10 cellular contexts compared by ENCODE assay signal in the genomic region with DNA sequence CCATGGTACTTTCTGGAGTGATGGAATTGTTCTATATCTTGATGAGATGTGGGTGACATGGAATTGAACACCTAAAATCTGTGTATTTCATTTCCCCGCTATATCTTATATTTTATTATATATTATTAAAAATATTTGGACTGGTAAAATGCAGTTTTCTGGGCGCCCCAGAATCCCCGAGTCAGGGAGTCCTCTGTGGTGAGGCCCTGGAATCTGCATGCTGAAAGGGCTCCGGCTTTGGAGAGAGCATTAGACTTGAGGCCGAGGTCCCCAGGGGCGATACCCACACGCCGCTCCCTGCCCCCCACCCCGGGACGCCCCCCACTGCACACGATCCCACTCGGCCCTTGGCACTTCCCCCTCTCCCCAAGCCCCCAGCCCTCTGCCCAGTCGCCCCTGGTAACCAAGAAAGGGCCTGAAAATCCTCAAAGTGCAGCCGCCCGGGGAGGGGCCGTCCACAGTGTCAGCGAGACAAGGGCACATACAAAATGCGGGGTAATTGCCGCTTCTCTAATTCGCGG.
A peak's percentile ranks its signal among the peaks of the same experiment; 100 is the strongest.
DNase-seq lines count a peak whose midpoint lies in the region; FAIRE-seq and TF ChIP-seq lines count a peak whose summit lies in the region.
"Had no signal": no experiment of that assay in that cellular context is flagged by ENCODE, and none has a peak within 500 bp of the region (broad histone marks: within the 10 kb centered on the region; RNA-seq: fewer than 3 reads in every experiment).

No MANE protein-coding gene starts in this region.

- H3K36me3 ChIP-seq in H1 (ENCODE audit: control insufficient read depth in 2 of 4, insufficient read depth in 4 of 4, low read length in 3 of 4) (no peaks in the 10 kb centered on the region), neural progenitor cell (no peaks in the 10 kb centered on the region), transverse colon (no peaks in the 10 kb centered on the region)

- H3K4me2 ChIP-seq in H1 (ENCODE audit: insufficient read depth in 1 of 2, low read depth in 2 of 2, low read length in 2 of 2) (peak overlapping the region; percentile 48 to 69), neural progenitor cell (peak overlapping the region; percentile 68)

- H3K79me2 ChIP-seq in H1 (ENCODE audit: control insufficient read depth in 1 of 2, insufficient read depth in 2 of 2, low read length in 2 of 2), result no peaks in the 10 kb centered on the region
- H3K79me2 ChIP-seq in neural progenitor cell (ENCODE audit: low read depth), result no peaks in the 10 kb centered on the region

- CTCF ChIA-PET in H1 (lab: Charles Lee; ENCODE audit: partially characterized antibody), result interaction anchor here (1.1 to 6.6 kb wide), 6 partner anchors 8 to 111 kb away, joined by 3 to 44 read pairs (median 4); no protein-coding TSS in a partner anchor

- intact Hi-C loops in transverse colon (cut with DNase I; ENCODE audit: low total_unique reads), result no loop called here

- H3K9ac ChIP-seq in H1 (replicated peaks in 1 of 4; ENCODE audit: extremely low read depth in 1 of 4, low read depth in 3 of 4, low read length in 3 of 4) (no peak overlapping the region), neural progenitor cell (no peak overlapping the region)

- H3K79me1 ChIP-seq in H1 (ENCODE audit: low read depth, low read length), result no peaks in the 10 kb centered on the region

- TF ChIP-seq EP300 in H1 (IDR thresholded peaks at IDR 0.05; ENCODE audit: borderline replicate concordance in 1 of 2, low read depth in 2 of 2, low read length in 2 of 2), result no peak
- TF ChIP-seq EP300 in transverse colon (IDR thresholded peaks at IDR 0.05; ENCODE audit: low read depth), result no peak

- no peak overlapping the region for H4K5ac ChIP-seq in H1 (ENCODE audit: insufficient read length, low read depth, low read length)

- no peak overlapping the region; the same call in 1 of the 2 replicates for H3K18ac ChIP-seq in H1 (ENCODE audit: extremely low read depth, low read length)

- H4K20me1 ChIP-seq in H1 (replicated peaks in 1 of 2; ENCODE audit: control insufficient read depth in 1 of 2, insufficient read depth in 2 of 2, low read length in 2 of 2), result no peaks in the 10 kb centered on the region
- no peaks in the 10 kb centered on the region for H4K20me1 ChIP-seq in neural progenitor cell (ENCODE audit: low read depth)

- no peak overlapping the region for H2BK20ac ChIP-seq in H1 (ENCODE audit: low read length)

- no peak overlapping the region for H2AK5ac ChIP-seq in H1 (ENCODE audit: low read depth, low read length)

- peak overlapping the region; percentile 8 to 53 (median 17); a peak in 4 of 8 replicates for H3K4me3 ChIP-seq in H1 (ENCODE audit: extremely low read depth in 1 of 4, insufficient read depth in 2 of 4, low read depth in 3 of 4, low read length in 4 of 4)
- H3K4me3 ChIP-seq in neural progenitor cell, result peak overlapping the region; percentile 28
- peak overlapping the region in 3 of 4 donors; percentile 26 to 43 (median 32) for H3K4me3 ChIP-seq in transverse colon

- FAIRE-seq in H1 (lab: Jason Lieb, UNC), result no peak

- peak overlapping the region; percentile 67 for H3K27ac Mint-ChIP-seq in neural progenitor cell

- no peak overlapping the region for H3K56ac ChIP-seq in H1 (replicated peaks; ENCODE audit: insufficient read length, low read depth, low read length)

- H3K27me3 ChIP-seq in H1 (replicated peaks in 1 of 4; ENCODE audit: control insufficient read depth in 3 of 4, extremely low read depth in 1 of 4, insufficient read depth in 3 of 4, low read length in 3 of 4), result peaks cover 0 to 16% (median 6%) of the 10 kb centered on the region in 4 experiments; a peak in 4 of 7 replicates
- H3K27me3 ChIP-seq in neural progenitor cell, result no peaks in the 10 kb centered on the region
- no peaks in the 10 kb centered on the region for H3K27me3 ChIP-seq in transverse colon

- H4K91ac ChIP-seq in H1 (replicated peaks; ENCODE audit: insufficient read length, low read length), result no peak overlapping the region

- peaks cover 32% of the 10 kb centered on the region for H3K9me3 Mint-ChIP-seq in neural progenitor cell

- H4K8ac ChIP-seq in H1 (ENCODE audit: extremely low read depth, insufficient read depth, low read length), result peak overlapping the region; percentile 4

- no peak overlapping the region for H2BK5ac ChIP-seq in H1 (ENCODE audit: low read depth, low read length)

- H3K27me3 Mint-ChIP-seq in neural progenitor cell (ENCODE audit: insufficient read depth, low read depth), result peaks cover 17% of the 10 kb centered on the region

- DNase-seq in NCI-H510A treated with DMSO at 0.1 percent for 48 hours (lab: John Stamatoyannopoulos, UW) (peak; percentile 25), NCI-H510A (lab: John Stamatoyannopoulos, UW) (no peak), H1 (ENCODE audit: low read depth in 1 of 2, low spot score in 2 of 2) (no peak), neural progenitor cell (ENCODE audit: low spot score) (no peak), transverse colon (no peak), NCI-H2107 treated with DMSO at 0.1 percent for 48 hours (lab: John Stamatoyannopoulos, UW; ENCODE audit: unreplicated experiment) (no peak), EL (no peak)
- no peak for DNase-seq in stimulated activated naive CD4-positive, alpha-beta T cell (lab: John Stamatoyannopoulos, UW)
- DNase-seq: 8988T; stimulated activated CD4-positive, alpha-beta T cell treated with anti-CD3 and anti-CD28 coated beads, Interleukin-2, amount 100 ng/mL, for 48 hours had no signal

- no peak overlapping the region for H3K14ac ChIP-seq in H1 (ENCODE audit: insufficient read length)

- no peak overlapping the region for H2BK12ac ChIP-seq in H1 (ENCODE audit: low read depth, low read length)

- in situ Hi-C loops in transverse colon (cut with MboI; ENCODE audit: low pct_ligation_motif_present in 1 of 4, low pct_unique_long_range_greater_than_20kb in 1 of 4, low sequenced_read_pairs in 3 of 4), result loop anchor here in 1 of 4 donors (25.0 kb wide), 1 partner anchor 387 kb away; no protein-coding TSS in a partner anchor

- no peak overlapping the region; the same call in 1 of the 2 replicates for H3K27ac ChIP-seq in H1 (ENCODE audit: low read depth, low read length)
- peak overlapping the region; percentile 97 for H3K27ac ChIP-seq in neural progenitor cell
- H3K27ac ChIP-seq in transverse colon, result peak overlapping the region; percentile 68 to 82 (median 78)

- no peak overlapping the region for H3K4ac ChIP-seq in H1 (replicated peaks; ENCODE audit: insufficient read length, low read depth, low read length)

- H3K4me1 ChIP-seq in H1 (replicated peaks in 1 of 4; ENCODE audit: control insufficient read depth in 3 of 4, insufficient read depth in 4 of 4, low read length in 3 of 4) (peaks cover 0 to 23% (median 14%) of the 10 kb centered on the region in 4 experiments; a peak in 5 of 7 replicates), neural progenitor cell (peaks cover 34% of the 10 kb centered on the region), transverse colon (peaks cover under 1 to 32% (median 12%) of the 10 kb centered on the region in 4 donors)

- no peak overlapping the region for H2BK15ac ChIP-seq in H1 (ENCODE audit: low read length)

- H3F3A ChIP-seq in neural progenitor cell (ENCODE audit: low read depth), result peaks cover 43% of the 10 kb centered on the region

- H3K4me1 Mint-ChIP-seq in neural progenitor cell, result peaks cover 43% of the 10 kb centered on the region

- H3K36me3 Mint-ChIP-seq in neural progenitor cell, result peaks cover 12% of the 10 kb centered on the region

- TF ChIP-seq CTCF in H1 (IDR thresholded peaks at IDR 0.05; ENCODE audit: control extremely low read depth in 1 of 3, insufficient read depth in 1 of 3, low read depth in 1 of 3, low read length in 3 of 3) (no peak), neural progenitor cell (IDR thresholded peaks at IDR 0.05) (no peak), transverse colon (IDR thresholded peaks at IDR 0.05) (no peak)

- no peak overlapping the region for H2BK120ac ChIP-seq in H1 (replicated peaks; ENCODE audit: low read depth, low read length)

- peak overlapping the region; percentile 50 for H3K4me3 Mint-ChIP-seq in neural progenitor cell

- H2AFZ ChIP-seq in H1 (ENCODE audit: low read length) (no peak overlapping the region), neural progenitor cell (replicated peaks) (peak overlapping the region; percentile 21)

- H3K23ac ChIP-seq in H1 (ENCODE audit: insufficient read length), result no peak overlapping the region

- TF ChIP-seq POLR2A in H1 (IDR thresholded peaks at IDR 0.05; ENCODE audit: control extremely low read depth in 1 of 2, low read depth in 2 of 2, low read length in 2 of 2) (no peak), transverse colon (IDR thresholded peaks at IDR 0.05) (no peak)

- no peak for TF ChIP-seq RAD21 in H1 (IDR thresholded peaks at IDR 0.05 in 1 of 2, conservative IDR thresholded peaks at IDR 0.05 in 1 of 2; ENCODE audit: low read depth in 2 of 2, low read length in 2 of 2)

- POLR2A ChIA-PET in H1 (lab: Charles Lee; ENCODE audit: partially characterized antibody), result interaction anchor here (0.7 to 2.8 kb wide), 20 partner anchors 8 to 127 kb away, joined by 3 to 13 read pairs (median 4); no protein-coding TSS in a partner anchor

- H3K9me3 ChIP-seq in H1 (ENCODE audit: insufficient read depth in 2 of 2, low read depth in 1 of 2, low read length in 1 of 2) (peaks cover 0 to 3% of the 10 kb centered on the region in 2 experiments; a peak in 1 of 4 replicates), neural progenitor cell (ENCODE audit: low read depth) (no peaks in the 10 kb centered on the region), transverse colon (no peaks in the 10 kb centered on the region)

- WGBS in H1 (ENCODE audit: extremely low coverage in 1 of 2, insufficient coverage in 1 of 2, insufficient read length in 1 of 2, insufficient replicate concordance in 2 of 2, low coverage in 1 of 2, low lambda C conversion rate in 2 of 2, missing lambda C conversion rate in 1 of 2), 2 experiments, result 15% methylated on average over 13 of the region's 21 CpGs; no CpG with 5 or more reads in 1 of the 2 experiments
- 73 to 80% methylated on average over 3 to 20 of the region's 21 CpGs for WGBS in transverse colon (ENCODE audit: low coverage in 1 of 2), 2 donors

- no peaks in the 10 kb centered on the region; the same call in 1 of the 2 replicates for H3K23me2 ChIP-seq in H1 (ENCODE audit: low read depth, low read length)

TF ChIP-seq in H1, 55 proteins besides CTCF, POLR2A, EP300 and RAD21:
- TF ChIP-seq BRCA1 (IDR thresholded peaks at IDR 0.05; ENCODE audit: low read depth, low read length) (no peak), SAP30 (IDR thresholded peaks at IDR 0.05; ENCODE audit: insufficient read depth, insufficient replicate concordance, low read length) (no peak), PHF8 (conservative IDR thresholded peaks at IDR 0.05; ENCODE audit: low read depth, low read length) (0 out of 2 replicates have a peak, but pooled peaks have one; percentile 4), TAF7 (optimal IDR thresholded peaks at IDR 0.05; ENCODE audit: borderline replicate concordance, low read depth, low read length) (peak; percentile 32)
- TF ChIP-seq, protein P1, sequence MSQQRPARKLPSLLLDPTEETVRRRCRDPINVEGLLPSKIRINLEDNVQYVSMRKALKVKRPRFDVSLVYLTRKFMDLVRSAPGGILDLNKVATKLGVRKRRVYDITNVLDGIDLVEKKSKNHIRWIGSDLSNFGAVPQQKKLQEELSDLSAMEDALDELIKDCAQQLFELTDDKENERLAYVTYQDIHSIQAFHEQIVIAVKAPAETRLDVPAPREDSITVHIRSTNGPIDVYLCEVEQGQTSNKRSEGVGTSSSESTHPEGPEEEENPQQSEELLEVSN (IDR thresholded peaks at IDR 0.05), result no peak
